8 cellular contexts compared by ENCODE assay signal in the genomic region with DNA sequence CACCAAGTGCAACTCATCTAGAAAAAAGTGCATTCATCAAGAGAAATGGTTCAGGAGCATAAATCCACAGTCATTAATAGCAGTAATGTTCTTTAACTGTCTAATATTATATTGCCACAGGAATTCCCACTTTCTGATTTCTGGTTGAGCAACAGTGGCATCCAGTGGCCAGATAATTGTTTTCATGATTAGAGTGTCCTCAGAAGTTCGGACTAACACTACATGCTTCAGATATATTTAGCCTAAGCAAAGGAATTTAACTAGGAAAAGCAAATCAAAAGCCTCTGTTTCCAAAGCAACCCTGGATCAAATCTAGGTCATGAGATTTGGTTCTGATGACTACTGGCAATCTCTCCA. TPM values are rescaled to one million over a fixed set of nuclear protein-coding genes. Genes with fewer than 3 reads are reported as not detected.
DNase-seq lines count a peak whose midpoint lies in the region; ATAC-seq and TF ChIP-seq lines count a peak whose summit lies in the region.

No MANE protein-coding gene starts in this region.

- H3K9me3 Mint-ChIP-seq in mesothelial cell of epicardium: peaks cover 7% of the 10 kb centered on the region

- H3K4me1 ChIP-seq in mucosa of descending colon (ENCODE audit: low read depth): no peaks in the 10 kb centered on the region

- intact Hi-C loops in mucosa of descending colon (cut with DNase I, micrococcal nuclease): no loop called here

- peaks cover 25% of the 10 kb centered on the region for H3K4me1 Mint-ChIP-seq in mesothelial cell of epicardium

- TF ChIP-seq CTCF in LNCaP clone FGC (IDR thresholded peaks at IDR 0.05; ENCODE audit: control insufficient read depth, extremely low read depth, insufficient read depth) (peak; percentile 60), choroid plexus epithelial cell (conservative IDR thresholded peaks at IDR 0.05; ENCODE audit: low read depth, low read length) (peak; percentile 56), mesothelial cell of epicardium (IDR thresholded peaks at IDR 0.05; ENCODE audit: unreplicated experiment) (peak; percentile 53), mucosa of descending colon (IDR thresholded peaks at IDR 0.05) (no peak)

- no peaks in the 10 kb centered on the region for H3K27me3 Mint-ChIP-seq in mesothelial cell of epicardium (ENCODE audit: low read depth)

- no peaks in the 10 kb centered on the region for H3K36me3 ChIP-seq in mucosa of descending colon (ENCODE audit: low read depth)

- no peak overlapping the region for H3K27ac Mint-ChIP-seq in mesothelial cell of epicardium

- H3K4me3 ChIP-seq in LNCaP clone FGC (ENCODE audit: low read depth, low read length): no peak overlapping the region
- H3K4me3 ChIP-seq in choroid plexus epithelial cell (ENCODE audit: low read depth, low read length): no peak overlapping the region
- H3K4me3 ChIP-seq in mucosa of descending colon: no peak overlapping the region

- DNase-seq in COLO829 (ENCODE audit: low spot score) (peak; percentile 20), LNCaP clone FGC (ENCODE audit: low read depth) (no peak), choroid plexus epithelial cell (ENCODE audit: low read depth) (peak; percentile 65), mesothelial cell of epicardium (ENCODE audit: low spot score in 2 of 2, unreplicated experiment in 2 of 2) (no peak), mucosa of descending colon (no peak), iPS-NIHi11 (ENCODE audit: low spot score) (no peak)

- no peaks in the 10 kb centered on the region for H3K9me3 ChIP-seq in mucosa of descending colon

- no peak overlapping the region for H3K4me3 Mint-ChIP-seq in mesothelial cell of epicardium

- ATAC-seq in mucosa of descending colon (no peak), HG03354 (IDR thresholded peaks at IDR 0.05; ENCODE audit: poor library complexity, severe bottlenecking, unreplicated experiment) (no peak), GM18907 (IDR thresholded peaks at IDR 0.05; ENCODE audit: unreplicated experiment) (no peak)

- peaks cover 2% of the 10 kb centered on the region for H3K36me3 Mint-ChIP-seq in mesothelial cell of epicardium

RNA-seq across cellular contexts. Expression of gene ERBB4, which starts 9.8 kb away (rescaled TPM):
- 8.5 to 9.5 TPM (median 9.2 TPM) in 3 replicates for total RNA-seq in mesothelial cell of epicardium
- total RNA-seq in mucosa of descending colon: under 1 TPM in 2 of 3 donors, not detected in 1; 0.05 to 0.25 TPM

Comparison
In these comparisons a context has a peak if more than half of its experiments do, and no peak if none do; other contexts are left out.
1. DNase-seq: peak in COLO829 (single experiment) and choroid plexus epithelial cell (single experiment); none in LNCaP clone FGC (single experiment), mesothelial cell of epicardium (0 of 2), mucosa of descending colon (0 of 3) and iPS-NIHi11 (single experiment).